17 cellular contexts compared by ENCODE assay signal in genomic region chr16:66946974-66947301, GRCh38. TPM values are rescaled to one million over a fixed set of nuclear protein-coding genes. Genes with fewer than 3 reads are reported as not detected.
DNase-seq lines count a peak whose midpoint lies in the region; ATAC-seq and TF ChIP-seq lines count a peak whose summit lies in the region.
"Had no signal": no experiment of that assay in that cellular context is flagged by ENCODE, and none has a peak within 500 bp of the region (broad histone marks: within the 10 kb centered on the region; RNA-seq: fewer than 3 reads in every experiment).

No MANE protein-coding gene starts in this region.

- H3K4me3 ChIP-seq in CD8-positive, alpha-beta memory T cell (ENCODE audit: low read length): no peak overlapping the region

- H3K4me3 Mint-ChIP-seq in T-helper 1 cell treated with Interleukin-12 subunit alpha and Interleukin-12 subunit beta and Interleukin-4 antibody, amounts not matched to agents 30 μg/mL and 1 μg/mL, for 36 hours: peak overlapping the region; percentile 89
- H3K4me3 Mint-ChIP-seq in CD8-positive, alpha-beta memory T cell: peak overlapping the region; percentile 85 to 93 (median 91)
- H3K4me3 Mint-ChIP-seq in activated CD4-positive, alpha-beta memory T cell treated with anti-CD3 and anti-CD28 coated beads, Interleukin-2, amount 10 ng/mL, durations not matched to agents 7 days and 5 days: peak overlapping the region; percentile 83
- peak overlapping the region; percentile 34 for H3K4me3 Mint-ChIP-seq in neural crest cell
- H3K4me3 Mint-ChIP-seq: endodermal cell had no signal

- DNase-seq in T-helper 1 cell (no peak), neural crest cell (ENCODE audit: low read depth, low spot score) (no peak), kidney tubule cell (ENCODE audit: low spot score) (no peak), NCI-H187 (lab: John Stamatoyannopoulos, UW) (no peak)
- DNase-seq in CD8-positive, alpha-beta memory T cell: no peak
- no peak for DNase-seq in activated CD4-positive, alpha-beta memory T cell treated with anti-CD3 and anti-CD28 coated beads, Interleukin-2, amount 10 ng/mL, durations not matched to agents 7 days and 5 days

- ATAC-seq in GM18870 (IDR thresholded peaks at IDR 0.05; ENCODE audit: unreplicated experiment): no peak

- peaks cover 7% of the 10 kb centered on the region for H3K4me1 ChIP-seq in CD8-positive, alpha-beta memory T cell (ENCODE audit: insufficient read depth, low read length)

- H3K36me3 ChIP-seq in CD8-positive, alpha-beta memory T cell (ENCODE audit: insufficient read depth, low read length): peaks cover 4% of the 10 kb centered on the region

- H3K4me1 Mint-ChIP-seq in T-helper 1 cell treated with Interleukin-12 subunit alpha and Interleukin-12 subunit beta and Interleukin-4 antibody, amounts not matched to agents 30 μg/mL and 1 μg/mL, for 36 hours (ENCODE audit: low read depth): peaks cover 20% of the 10 kb centered on the region
- H3K4me1 Mint-ChIP-seq in CD8-positive, alpha-beta memory T cell: peaks cover 13 to 25% (median 15%) of the 10 kb centered on the region in 3 donors
- peaks cover 36% of the 10 kb centered on the region for H3K4me1 Mint-ChIP-seq in activated CD4-positive, alpha-beta memory T cell treated with anti-CD3 and anti-CD28 coated beads, Interleukin-2, amount 10 ng/mL, durations not matched to agents 7 days and 5 days
- H3K4me1 Mint-ChIP-seq in neural crest cell: no peaks in the 10 kb centered on the region
- H3K4me1 Mint-ChIP-seq: endodermal cell had no signal

- no peak overlapping the region for H3K27ac Mint-ChIP-seq in T-helper 1 cell treated with Interleukin-12 subunit alpha and Interleukin-12 subunit beta and Interleukin-4 antibody, amounts not matched to agents 30 μg/mL and 1 μg/mL, for 36 hours
- H3K27ac Mint-ChIP-seq in CD8-positive, alpha-beta memory T cell: peak overlapping the region in 4 of 8 donors; percentile 1 to 56 (median 20)
- H3K27ac Mint-ChIP-seq in activated CD4-positive, alpha-beta memory T cell treated with anti-CD3 and anti-CD28 coated beads, Interleukin-2, amount 10 ng/mL, durations not matched to agents 7 days and 5 days: no peak overlapping the region
- no peak overlapping the region for H3K27ac Mint-ChIP-seq in neural crest cell (ENCODE audit: unreplicated experiment)
- H3K27ac Mint-ChIP-seq: endodermal cell, HFFc6 had no signal

- H3K9me3 ChIP-seq in CD8-positive, alpha-beta memory T cell (ENCODE audit: low read length): no peaks in the 10 kb centered on the region
- H3K9me3 ChIP-seq: body of pancreas had no signal

- peaks cover 16% of the 10 kb centered on the region for H3K27me3 ChIP-seq in CD8-positive, alpha-beta memory T cell (ENCODE audit: insufficient read depth, low read length, poor library complexity, severe bottlenecking)

- peaks cover 33% of the 10 kb centered on the region for H3K27me3 Mint-ChIP-seq in T-helper 1 cell treated with Interleukin-12 subunit alpha and Interleukin-12 subunit beta and Interleukin-4 antibody, amounts not matched to agents 30 μg/mL and 1 μg/mL, for 36 hours (ENCODE audit: low read depth)
- peaks cover 15 to 36% of the 10 kb centered on the region in 2 donors for H3K27me3 Mint-ChIP-seq in CD8-positive, alpha-beta memory T cell
- peaks cover 24% of the 10 kb centered on the region for H3K27me3 Mint-ChIP-seq in activated CD4-positive, alpha-beta memory T cell treated with anti-CD3 and anti-CD28 coated beads, Interleukin-2, amount 10 ng/mL, durations not matched to agents 7 days and 5 days
- H3K27me3 Mint-ChIP-seq in neural crest cell (ENCODE audit: low read depth): peaks cover 26% of the 10 kb centered on the region

- H3K27ac ChIP-seq in CD8-positive, alpha-beta memory T cell (ENCODE audit: low read depth, low read length): no peak overlapping the region
- H3K27ac ChIP-seq: 22Rv1, body of pancreas, heart left ventricle, spleen had no signal

- no peak for TF ChIP-seq CTCF in neural crest cell (conservative IDR thresholded peaks at IDR 0.05)

- H3K9me3 Mint-ChIP-seq in T-helper 1 cell treated with Interleukin-12 subunit alpha and Interleukin-12 subunit beta and Interleukin-4 antibody, amounts not matched to agents 30 μg/mL and 1 μg/mL, for 36 hours: peaks cover 6% of the 10 kb centered on the region
- H3K9me3 Mint-ChIP-seq in CD8-positive, alpha-beta memory T cell: peaks cover 0 to 4% (median 0%) of the 10 kb centered on the region in 5 donors
- H3K9me3 Mint-ChIP-seq in activated CD4-positive, alpha-beta memory T cell treated with anti-CD3 and anti-CD28 coated beads, Interleukin-2, amount 10 ng/mL, durations not matched to agents 7 days and 5 days: peaks cover 9% of the 10 kb centered on the region
- H3K9me3 Mint-ChIP-seq in neural crest cell: no peaks in the 10 kb centered on the region

- peaks cover 13% of the 10 kb centered on the region for H3K36me3 Mint-ChIP-seq in T-helper 1 cell treated with Interleukin-12 subunit alpha and Interleukin-12 subunit beta and Interleukin-4 antibody, amounts not matched to agents 30 μg/mL and 1 μg/mL, for 36 hours (ENCODE audit: low read depth)
- peaks cover 5 to 20% (median 8%) of the 10 kb centered on the region in 3 donors for H3K36me3 Mint-ChIP-seq in CD8-positive, alpha-beta memory T cell
- peaks cover 21% of the 10 kb centered on the region for H3K36me3 Mint-ChIP-seq in activated CD4-positive, alpha-beta memory T cell treated with anti-CD3 and anti-CD28 coated beads, Interleukin-2, amount 10 ng/mL, durations not matched to agents 7 days and 5 days (ENCODE audit: low read depth)
- H3K36me3 Mint-ChIP-seq in neural crest cell (ENCODE audit: low read depth): peaks cover 4% of the 10 kb centered on the region

- CTCF ChIA-PET in CD8-positive, alpha-beta memory T cell (lab: Charles Lee): no interaction called here
- CTCF ChIA-PET in activated CD4-positive, alpha-beta memory T cell treated with anti-CD3 and anti-CD28 coated beads, Interleukin-2, amount 10 ng/mL, durations not matched to agents 7 days and 5 days (lab: Charles Lee): interaction anchor here (0.6 to 2.1 kb wide), 17 partner anchors 9 to 534 kb away, joined by 3 to 8 read pairs (median 3); partner anchors contain the start of genes ATP6V0D1, B3GNT9, FBXL8 and PDP2

- POLR2A ChIA-PET in CD8-positive, alpha-beta memory T cell (lab: Charles Lee): no interaction called here
- POLR2A ChIA-PET in activated CD4-positive, alpha-beta memory T cell treated with anti-CD3 and anti-CD28 coated beads, Interleukin-2, amount 10 ng/mL, durations not matched to agents 7 days and 5 days (lab: Charles Lee): interaction anchor here (1.1 to 1.3 kb wide), 4 partner anchors 12 to 208 kb away, joined by 3 to 5 read pairs (median 3); partner anchors contain the start of gene CIAO2B

RNA-seq across cellular contexts. Expression of gene CES2, which starts 11.6 kb away (rescaled TPM):
- 10 to 100 TPM; 23.5 to 23.8 TPM for total RNA-seq in CD8-positive, alpha-beta memory T cell
- 26.6 TPM for polyA plus RNA-seq in CD8-positive, alpha-beta memory T cell
- total RNA-seq in activated CD4-positive, alpha-beta memory T cell treated with anti-CD3 and anti-CD28 coated beads, Interleukin-2, amount 10 ng/mL, durations not matched to agents 7 days and 5 days: 10 to 100 TPM; 32.9 to 33.5 TPM
- 50.1 and 52.5 TPM in 2 replicates for total RNA-seq in neural crest cell

RNA-seq across cellular contexts. Expression of gene CIAO2B, which starts 12.7 kb away (rescaled TPM):
- total RNA-seq in CD8-positive, alpha-beta memory T cell: 100 to 1,000 TPM; 164 to 176 TPM
- polyA plus RNA-seq in CD8-positive, alpha-beta memory T cell: 132 TPM
- total RNA-seq in activated CD4-positive, alpha-beta memory T cell treated with anti-CD3 and anti-CD28 coated beads, Interleukin-2, amount 10 ng/mL, durations not matched to agents 7 days and 5 days: 100 to 1,000 TPM; 116 to 121 TPM
- 73.8 and 77.5 TPM in 2 replicates for total RNA-seq in neural crest cell

RNA-seq across cellular contexts. Expression of gene CES3, which starts 14.1 kb away (rescaled TPM):
- total RNA-seq in CD8-positive, alpha-beta memory T cell: under 1 TPM; 0.16 to 0.24 TPM
- not detected for polyA plus RNA-seq in CD8-positive, alpha-beta memory T cell
- 1 to 10 TPM; 6.1 to 6.3 TPM for total RNA-seq in activated CD4-positive, alpha-beta memory T cell treated with anti-CD3 and anti-CD28 coated beads, Interleukin-2, amount 10 ng/mL, durations not matched to agents 7 days and 5 days
- 2.4 and 3.2 TPM in 2 replicates for total RNA-seq in neural crest cell
- total RNA-seq: urinary bladder had no signal

RNA-seq across cellular contexts. Expression of gene RRAD, which starts 21.6 kb away (rescaled TPM):
- under 1 TPM; 0.60 to 0.88 TPM for total RNA-seq in CD8-positive, alpha-beta memory T cell
- polyA plus RNA-seq in CD8-positive, alpha-beta memory T cell: not detected
- 1 to 10 TPM; 1.0 to 1.3 TPM for total RNA-seq in activated CD4-positive, alpha-beta memory T cell treated with anti-CD3 and anti-CD28 coated beads, Interleukin-2, amount 10 ng/mL, durations not matched to agents 7 days and 5 days
- total RNA-seq in neural crest cell: 0.20 and 0.54 TPM in 2 replicates

RNA-seq across cellular contexts. Expression of gene CDH16, which starts 28.3 kb away (rescaled TPM):
- not detected for total RNA-seq in CD8-positive, alpha-beta memory T cell
- not detected for polyA plus RNA-seq in CD8-positive, alpha-beta memory T cell
- not detected for total RNA-seq in activated CD4-positive, alpha-beta memory T cell treated with anti-CD3 and anti-CD28 coated beads, Interleukin-2, amount 10 ng/mL, durations not matched to agents 7 days and 5 days
- total RNA-seq in neural crest cell: not detected in 2 replicates
- total RNA-seq: activated T-cell treated with anti-CD3 and anti-CD28 coated beads, Interleukin-2, amount 50 U/mL, for 4 hours; body of pancreas; endodermal cell; left lobe of liver; spleen; urinary bladder had no signal
- polyA plus RNA-seq: spleen, urinary bladder had no signal

Comparison
In these comparisons a context has a peak if more than half of its experiments do, and no peak if none do; other contexts are left out.
1. H3K4me3 Mint-ChIP-seq: peak in every context shown above with its lines; median percentile 91 in CD8-positive, alpha-beta memory T cell; 89 in T-helper 1 cell treated with Interleukin-12 subunit alpha and Interleukin-12 subunit beta and Interleukin-4 antibody, amounts not matched to agents 30 μg/mL and 1 μg/mL, for 36 hours; 83 in activated CD4-positive, alpha-beta memory T cell treated with anti-CD3 and anti-CD28 coated beads, Interleukin-2, amount 10 ng/mL, durations not matched to agents 7 days and 5 days; 34 in neural crest cell.